ENCODE assay signal across 4 cellular contexts in the genomic region with DNA sequence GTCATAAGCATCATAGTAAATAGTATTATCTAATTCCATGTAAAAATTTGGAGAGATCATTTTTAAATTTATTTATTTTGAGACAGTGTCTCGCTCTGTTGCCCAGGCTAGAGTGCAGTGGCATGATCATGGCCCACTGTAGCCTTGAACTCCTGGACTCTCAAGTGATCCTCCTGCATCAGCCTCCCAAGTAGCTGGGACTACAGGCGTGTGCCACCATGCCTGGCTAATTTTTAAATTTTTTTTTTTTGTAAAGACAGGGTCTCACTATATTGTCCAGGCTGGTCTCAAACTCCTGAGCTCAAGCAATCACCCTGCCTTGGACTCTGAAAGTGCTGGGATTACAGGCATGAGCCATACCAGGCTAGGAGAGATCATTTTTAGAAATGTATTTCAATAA. TPM values are rescaled to one million over a fixed set of nuclear protein-coding genes. Genes with fewer than 3 reads are reported as not detected.
A peak's percentile ranks its signal among the peaks of the same experiment; 100 is the strongest.
DNase-seq lines count a peak whose midpoint lies in the region; ATAC-seq, FAIRE-seq and TF ChIP-seq lines count a peak whose summit lies in the region.
"Not testable (repeated sequence)": the region's sequence is repeated elsewhere in the genome, so short reads cannot be mapped to it uniquely, and the experiment has no call there.

No MANE protein-coding gene starts in this region.

- CTCF ChIA-PET in K562 (lab: Yijun Ruan, JAX; ENCODE audit: low intra/inter-chr PET ratio): interaction anchor here (1.9 kb wide), 1 partner anchor 77 kb away, joined by 14 read pairs; a partner anchor contains a TSS

- not testable (repeated sequence) for H3K27me3 ChIP-seq in Karpas-422 (ENCODE audit: low read length); K562 (ENCODE audit: control insufficient read depth in 2 of 2, insufficient read depth in 2 of 2, low read length in 2 of 2); left ventricle myocardium inferior (ENCODE audit: low read depth)

- H3K9me3 Mint-ChIP-seq in nephron: not testable (repeated sequence)

- TF ChIP-seq EP300 in K562 (IDR thresholded peaks at IDR 0.05; ENCODE audit: low read length): not testable (repeated sequence)

- not testable (repeated sequence) for FAIRE-seq in K562 (lab: Jason Lieb, UNC)

- not testable (repeated sequence) for BruUV-seq in K562 (replicated peaks; lab: Mats Ljungman, UMichigan)

- H3K9me3 ChIP-seq in Karpas-422 (ENCODE audit: low read length); K562 (replicated peaks; ENCODE audit: control insufficient read depth, insufficient read depth, low read depth, low read length); left ventricle myocardium inferior (replicated peaks): not testable (repeated sequence)

- H3K27me3 Mint-ChIP-seq in nephron (ENCODE audit: low read depth): not testable (repeated sequence)

- DNase-seq in Karpas-422; K562 (ENCODE audit: extremely low read depth in 1 of 4, low spot score in 3 of 4); left ventricle myocardium inferior: not testable (repeated sequence)

- peaks cover 76% of the 10 kb centered on the region for H3K4me1 Mint-ChIP-seq in nephron

- not testable (repeated sequence) for H2AFZ ChIP-seq in Karpas-422 (ENCODE audit: low read length); K562 (ENCODE audit: low read depth, low read length)

- not testable (repeated sequence) for H4K20me1 ChIP-seq in Karpas-422 (ENCODE audit: insufficient read depth, low read depth, low read length); K562 (replicated peaks; ENCODE audit: control insufficient read depth, insufficient read depth, low read length)

- not testable (repeated sequence) for TF ChIP-seq CTCF in K562 (IDR thresholded peaks at IDR 0.05 in 2 of 3, conservative IDR thresholded peaks at IDR 0.05 in 1 of 3; ENCODE audit: insufficient read depth in 2 of 3, low read depth in 1 of 3, low read length in 3 of 3); left ventricle myocardium inferior (IDR thresholded peaks at IDR 0.05; ENCODE audit: borderline replicate concordance); nephron (IDR thresholded peaks at IDR 0.05; ENCODE audit: unreplicated experiment in 3 of 3)

- TF ChIP-seq RAD21 in K562 (CRISPR knock-in tag; conservative IDR thresholded peaks at IDR 0.05 in 1 of 2, IDR thresholded peaks at IDR 0.05 in 1 of 2): not testable (repeated sequence)

- H3K9me1 ChIP-seq in K562 (ENCODE audit: control insufficient read depth, insufficient read depth, low read length): not testable (repeated sequence)

- H3K4me1 ChIP-seq in Karpas-422 (ENCODE audit: low read length): peaks cover 64% of the 10 kb centered on the region
- H3K4me1 ChIP-seq in K562 (replicated peaks in 1 of 2; ENCODE audit: control insufficient read depth in 2 of 2, insufficient read depth in 2 of 2, low read length in 2 of 2): not testable (repeated sequence)
- H3K4me1 ChIP-seq in left ventricle myocardium inferior: peaks cover 99% of the 10 kb centered on the region

- H3K27ac ChIP-seq in Karpas-422 (ENCODE audit: low read length) (0 out of 2 replicates have a peak overlapping the region, but pooled peaks have one; percentile 47), left ventricle myocardium inferior (replicated peaks) (peak overlapping the region; percentile 84)
- H3K27ac ChIP-seq in K562 (ENCODE audit: extremely low read depth, low read depth, low read length): not testable (repeated sequence)

- H3K36me3 ChIP-seq in Karpas-422 (ENCODE audit: insufficient read depth, low read length) (peaks cover 15% of the 10 kb centered on the region), K562 (ENCODE audit: control insufficient read depth, insufficient read depth, low read length) (peaks cover 10% of the 10 kb centered on the region; the same call in 2 of the 3 replicates)
- H3K36me3 ChIP-seq in left ventricle myocardium inferior: not testable (repeated sequence)

- H3K4me3 Mint-ChIP-seq in nephron: peak overlapping the region in 2 of 3 experiments; percentile 29 to 64

- H3K27ac Mint-ChIP-seq in nephron: peak overlapping the region in 1 of 3 experiments; percentile 48

- not testable (repeated sequence) for ATAC-seq in K562

- POLR2A ChIA-PET in K562 (lab: Yijun Ruan, JAX): not testable (repeated sequence)

- 97% methylated on average over 2 of the region's 2 CpGs for whole genome bisulfite sequencing in K562 (ENCODE audit: insufficient coverage, low coverage, missing lambda C conversion rate)

- not testable (repeated sequence) for H3K4me2 ChIP-seq in Karpas-422 (ENCODE audit: low read depth, low read length, poor library complexity, severe bottlenecking); K562 (ENCODE audit: insufficient read depth, low read length)

- in situ Hi-C loops in K562 (cut with MboI): not testable (repeated sequence)

- H3K9me2 ChIP-seq in Karpas-422 (replicated peaks; ENCODE audit: insufficient read depth, low read length): not testable (repeated sequence)

- TF ChIP-seq POLR2A in K562 (conservative IDR thresholded peaks at IDR 0.05): not testable (repeated sequence)

- intact Hi-C loops in K562 (cut with micrococcal nuclease): loop anchor here (1.0 kb wide), 1 partner anchor 77 kb away; a partner anchor contains a TSS
- intact Hi-C loops in left ventricle myocardium inferior (cut with micrococcal nuclease): not testable (repeated sequence)

- H3K79me2 ChIP-seq in Karpas-422 (ENCODE audit: low read length) (peaks cover 92% of the 10 kb centered on the region), K562 (ENCODE audit: control insufficient read depth, insufficient read depth, low read length) (peaks cover 15% of the 10 kb centered on the region; the same call in 2 of the 3 replicates)

- peaks cover 25% of the 10 kb centered on the region for H3K36me3 Mint-ChIP-seq in nephron (ENCODE audit: low read depth)

- H3K9ac ChIP-seq in Karpas-422 (ENCODE audit: low read length); K562 (ENCODE audit: insufficient read depth in 1 of 2, low read depth in 2 of 2, low read length in 2 of 2): not testable (repeated sequence)

- H3K4me3 ChIP-seq in Karpas-422 (ENCODE audit: low read length); K562; left ventricle myocardium inferior: not testable (repeated sequence)

TF ChIP-seq in K562, 482 proteins besides CTCF, POLR2A, EP300 and RAD21:
- 0 out of 2 replicates have a peak, but pooled peaks have one; percentile 10 for TF ChIP-seq ZNF121 (CRISPR knock-in tag; conservative IDR thresholded peaks at IDR 0.05)

RNA-seq across cellular contexts. Expression of a gene that starts 27.2 kb away (rescaled TPM):
- 14.8 and 28.9 TPM in 2 replicates for total RNA-seq in Karpas-422 (2014; rRNA removed; shearing (Covaris generic); ENCODE audit: low replicate concordance)
- total RNA-seq in K562 (2011; cell fraction: chromatin; rRNA removed; ENCODE audit: low replicate concordance): 37.6 and 52.5 TPM in 2 replicates
- total RNA-seq in K562 (2011; cell fraction: nucleolus; rRNA removed): 22.0 and 24.5 TPM in 2 replicates
- total RNA-seq in K562 (2011; cell fraction: nucleoplasm; rRNA removed): 48.6 and 75.5 TPM in 2 replicates
- total RNA-seq in K562 (2014; rRNA removed) (8.5 and 10.6 TPM in 2 replicates), K562 (2014; rRNA removed; fragmentation: Illumina TruSeq; extraction: Trizol) (16.7 and 17.8 TPM in 2 replicates), K562 (2015; rRNA removed; fragmentation: Illumina TruSeq; extraction: Trizol) (12.3 and 13.8 TPM in 2 replicates), K562 (2021) (20.7 and 23.8 TPM in 2 replicates), left ventricle myocardium inferior (29.8 TPM)
- polyA plus RNA-seq in K562 (2011; rRNA removed) (20.9 and 23.0 TPM in 2 replicates), K562 (2014; fragmentation: Illumina TruSeq; extraction: Trizol) (20.8 and 22.0 TPM in 2 replicates), K562 (2014; fragmentation: Nextera tagmentation; extraction: Ambion mirVana) (10 to 100 TPM; 28.9 to 30.4 TPM), K562 (2014; rRNA removed) (18.4 and 23.5 TPM in 2 replicates)
- 13.1 and 21.3 TPM in 2 replicates for polyA plus RNA-seq in K562 (2011; cell fraction: cytosol; rRNA removed)
- 24.3 and 25.6 TPM in 2 replicates for polyA plus RNA-seq in K562 (2011; cell fraction: nucleus; rRNA removed)
- 11.9 and 18.6 TPM in 2 replicates for polyA plus RNA-seq in K562 (2012)
- 20.8 and 32.8 TPM in 2 replicates for polyA minus RNA-seq in K562 (2011; rRNA and poly(A)+ RNA removed)
- 12.7 and 28.9 TPM in 2 replicates for polyA minus RNA-seq in K562 (2011; cell fraction: cytosol; rRNA and poly(A)+ RNA removed)
- 9.7 and 15.9 TPM in 2 replicates for polyA minus RNA-seq in K562 (2011; cell fraction: nucleus; rRNA and poly(A)+ RNA removed)
